In genomic region chr3:170563712-170564423, GRCh38 we compare ENCODE assay signal across 8 cellular contexts. TPM values are rescaled to one million over a fixed set of nuclear protein-coding genes. Genes with fewer than 3 reads are reported as not detected.
A peak's percentile ranks its signal among the peaks of the same experiment; 100 is the strongest.
DNase-seq lines count a peak whose midpoint lies in the region; ATAC-seq and TF ChIP-seq lines count a peak whose summit lies in the region.

No MANE protein-coding gene starts in this region.

- H3K27me3 ChIP-seq in SK-N-SH (ENCODE audit: insufficient read depth): no peaks in the 10 kb centered on the region

- H3K36me3 ChIP-seq in SK-N-SH (replicated peaks in 1 of 2; ENCODE audit: control insufficient read depth in 1 of 2, insufficient read depth in 2 of 2, low read length in 1 of 2): no peaks in the 10 kb centered on the region

- TF ChIP-seq EP300 in SK-N-SH (IDR thresholded peaks at IDR 0.05; ENCODE audit: borderline replicate concordance in 1 of 2, low read depth in 1 of 2, low read length in 1 of 2): peak in 1 of 2 experiments; percentile 70; a peak in 2 of 4 replicates

- TF ChIP-seq RAD21 in SK-N-SH (IDR thresholded peaks at IDR 0.05; ENCODE audit: low read length): no peak; the same call in 1 of the 2 replicates

- peak; percentile 28 for DNase-seq in Ammon's horn (ENCODE audit: low spot score)
- DNase-seq in SK-N-SH: peak; percentile 70
- DNase-seq in midbrain (lab: John Stamatoyannopoulos, UW): peak; percentile 22
- no peak for DNase-seq in NCI-H128 (lab: John Stamatoyannopoulos, UW; ENCODE audit: unreplicated experiment)
- no peak for DNase-seq in NCI-H345 (lab: John Stamatoyannopoulos, UW)
- DNase-seq in D341Med (ENCODE audit: low spot score): no peak

- H3K27ac ChIP-seq in SK-N-SH (ENCODE audit: low read depth in 2 of 2, low read length in 1 of 2): peak overlapping the region; percentile 54 to 88

- H2AFZ ChIP-seq in SK-N-SH (ENCODE audit: low read depth): peak overlapping the region; percentile 77

- H3K9me2 ChIP-seq in SK-N-SH: no peaks in the 10 kb centered on the region

- no peaks in the 10 kb centered on the region for H3K9me3 ChIP-seq in SK-N-SH

- CTCF ChIA-PET in SK-N-SH (lab: Yijun Ruan, JAX): interaction anchor here (0.9 to 2.0 kb wide), 7 partner anchors 10 to 248 kb away, joined by 3 to 6 read pairs (median 4); no protein-coding TSS in a partner anchor

- H3K4me3 ChIP-seq in SK-N-SH (ENCODE audit: low read depth in 2 of 2, low read length in 1 of 2): peak overlapping the region; percentile 3 to 26; a peak in 2 of 4 replicates

- peak overlapping the region; percentile 57 for H3K4me2 ChIP-seq in SK-N-SH

- POLR2A ChIA-PET in SK-N-SH (lab: Yijun Ruan, JAX): interaction anchor here (1.2 to 1.7 kb wide), 2 partner anchors 22 to 59 kb away, joined by 3 to 5 read pairs; no protein-coding TSS in a partner anchor

- no peaks in the 10 kb centered on the region for H3K79me2 ChIP-seq in SK-N-SH (ENCODE audit: insufficient read depth)

- WGBS in SK-N-SH (ENCODE audit: low lambda C conversion rate): 34% methylated on average over 7 of the region's 7 CpGs

- H3K9ac ChIP-seq in SK-N-SH: peak overlapping the region; percentile 2; the same call in 1 of the 2 replicates

- ATAC-seq in GM18909 (IDR thresholded peaks at IDR 0.05; ENCODE audit: poor library complexity, unreplicated experiment): peak; percentile 87
- ATAC-seq in HG03060 (IDR thresholded peaks at IDR 0.05; ENCODE audit: low read depth, unreplicated experiment): peak; percentile 84

- peaks cover 0 to 17% of the 10 kb centered on the region in 2 experiments; a peak in 2 of 4 replicates for H3K4me1 ChIP-seq in SK-N-SH (ENCODE audit: control insufficient read depth in 1 of 2, insufficient read depth in 2 of 2, low read depth in 1 of 2, low read length in 1 of 2)

- no peaks in the 10 kb centered on the region for H4K20me1 ChIP-seq in SK-N-SH (ENCODE audit: insufficient read depth)

- TF ChIP-seq CTCF in SK-N-SH (IDR thresholded peaks at IDR 0.05): no peak

- H3F3A ChIP-seq in SK-N-SH (replicated peaks; ENCODE audit: insufficient read depth): peaks cover 3% of the 10 kb centered on the region

TF ChIP-seq in SK-N-SH, 30 proteins besides CTCF, POLR2A, EP300 and RAD21:
- peak; percentile 93 for TF ChIP-seq RCOR1 (IDR thresholded peaks at IDR 0.05; ENCODE audit: low read length)
- TF ChIP-seq GABPA (IDR thresholded peaks at IDR 0.05; ENCODE audit: low read depth): peak; percentile 63
- no peak; the same call in 1 of the 2 replicates for TF ChIP-seq TCF12 (IDR thresholded peaks at IDR 0.05)
- TF ChIP-seq, protein P1, sequence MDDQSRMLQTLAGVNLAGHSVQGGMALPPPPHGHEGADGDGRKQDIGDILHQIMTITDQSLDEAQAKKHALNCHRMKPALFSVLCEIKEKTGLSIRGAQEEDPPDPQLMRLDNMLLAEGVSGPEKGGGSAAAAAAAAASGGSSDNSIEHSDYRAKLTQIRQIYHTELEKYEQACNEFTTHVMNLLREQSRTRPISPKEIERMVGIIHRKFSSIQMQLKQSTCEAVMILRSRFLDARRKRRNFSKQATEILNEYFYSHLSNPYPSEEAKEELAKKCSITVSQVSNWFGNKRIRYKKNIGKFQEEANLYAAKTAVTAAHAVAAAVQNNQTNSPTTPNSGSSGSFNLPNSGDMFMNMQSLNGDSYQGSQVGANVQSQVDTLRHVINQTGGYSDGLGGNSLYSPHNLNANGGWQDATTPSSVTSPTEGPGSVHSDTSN (IDR thresholded peaks at IDR 0.05): no peak
- TF ChIP-seq NRF1 (IDR thresholded peaks at IDR 0.05; ENCODE audit: low read depth, low read length): no peak
- no peak for TF ChIP-seq MEF2A (IDR thresholded peaks at IDR 0.05; ENCODE audit: borderline replicate concordance, low read depth)
- TF ChIP-seq MAX (IDR thresholded peaks at IDR 0.05; ENCODE audit: low read depth): peak; percentile 47; the same call in 1 of the 2 replicates
- peak; percentile 87 for TF ChIP-seq GATA2 (CRISPR knock-in tag; IDR thresholded peaks at IDR 0.05)
- no peak for TF ChIP-seq USF2 (IDR thresholded peaks at IDR 0.05; ENCODE audit: borderline replicate concordance, low read depth, low read length)
- TF ChIP-seq RXRA (IDR thresholded peaks at IDR 0.05; ENCODE audit: borderline replicate concordance, low read depth): no peak
- TF ChIP-seq, protein P2, sequence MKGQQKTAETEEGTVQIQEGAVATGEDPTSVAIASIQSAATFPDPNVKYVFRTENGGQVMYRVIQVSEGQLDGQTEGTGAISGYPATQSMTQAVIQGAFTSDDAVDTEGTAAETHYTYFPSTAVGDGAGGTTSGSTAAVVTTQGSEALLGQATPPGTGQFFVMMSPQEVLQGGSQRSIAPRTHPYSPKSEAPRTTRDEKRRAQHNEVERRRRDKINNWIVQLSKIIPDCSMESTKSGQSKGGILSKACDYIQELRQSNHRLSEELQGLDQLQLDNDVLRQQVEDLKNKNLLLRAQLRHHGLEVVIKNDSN (IDR thresholded peaks at IDR 0.05; ENCODE audit: borderline replicate concordance, low read depth): no peak
- TF ChIP-seq EZH2phosphoT487 (IDR thresholded peaks at IDR 0.05; ENCODE audit: borderline replicate concordance, low read depth): no peak
- TF ChIP-seq TEAD4 (IDR thresholded peaks at IDR 0.05; ENCODE audit: borderline replicate concordance, insufficient read depth): no peak
- peak; percentile 25 for TF ChIP-seq CHD2 (IDR thresholded peaks at IDR 0.05; ENCODE audit: low read length, partially characterized antibody)
- no peak for TF ChIP-seq RFX5 (IDR thresholded peaks at IDR 0.05; ENCODE audit: low read length)
- TF ChIP-seq FOXJ3 (CRISPR knock-in tag; IDR thresholded peaks at IDR 0.05): no peak

RNA-seq across cellular contexts. Expression of gene SLC7A14, which starts 22.0 kb away (rescaled TPM):
- polyA plus RNA-seq in SK-N-SH (2012; rRNA removed): 2.5 and 2.7 TPM in 2 replicates
- polyA plus RNA-seq in SK-N-SH (2012; cell fraction: cytosol; rRNA removed): 2.3 and 3.0 TPM in 2 replicates
- polyA plus RNA-seq in SK-N-SH (2012; cell fraction: nucleus; rRNA removed): 1.4 and 2.2 TPM in 2 replicates

Comparison
In these comparisons a context has a peak if more than half of its experiments do, and no peak if none do; other contexts are left out.
1. DNase-seq: peak in Ammon's horn (single experiment), SK-N-SH (single experiment) and midbrain (single experiment); none in NCI-H128 (single experiment), NCI-H345 (single experiment) and D341Med (single experiment).